11 cellular contexts compared by ENCODE assay signal in the genomic region with DNA sequence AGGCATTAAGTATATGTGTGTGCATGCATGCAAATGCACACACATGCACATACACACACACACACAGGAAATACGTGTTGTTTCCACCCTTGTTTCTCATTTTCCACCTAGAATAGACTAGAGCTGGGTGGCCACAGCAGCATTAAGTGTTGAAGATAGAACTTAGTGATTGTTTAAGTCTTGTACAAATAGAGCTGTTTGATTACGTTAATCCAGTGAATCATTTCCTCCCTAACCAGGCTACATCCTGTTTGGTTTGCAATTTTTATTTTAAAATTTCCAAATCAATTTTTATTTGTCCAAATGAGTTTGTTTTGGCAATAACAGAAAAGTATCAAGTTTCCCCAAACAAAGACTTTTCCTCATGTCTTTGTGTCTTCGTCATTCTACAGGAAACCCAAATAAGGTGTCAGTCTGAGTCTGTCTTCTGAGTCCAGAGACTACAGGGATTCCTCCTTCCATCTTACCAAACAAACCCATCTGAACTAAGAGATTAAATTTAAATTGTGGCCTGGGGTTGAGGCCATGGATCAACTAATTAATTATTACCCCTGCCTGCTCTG.
DNase-seq lines count a peak whose midpoint lies in the region; ATAC-seq and TF ChIP-seq lines count a peak whose summit lies in the region.
"Had no signal": no experiment of that assay in that cellular context is flagged by ENCODE, and none has a peak within 500 bp of the region (broad histone marks: within the 10 kb centered on the region; RNA-seq: fewer than 3 reads in every experiment).

No MANE protein-coding gene starts in this region.

- DNase-seq in EH (ENCODE audit: low read depth) (peak; percentile 93), NCI-H2029 treated with DMSO at 0.1 percent for 48 hours (lab: John Stamatoyannopoulos, UW) (peak; percentile 19), dedifferentiated amniotic fluid mesenchymal stem cell (ENCODE audit: extremely low spot score) (peak; percentile 75), osteocyte (ENCODE audit: extremely low spot score, unreplicated experiment) (no peak), NCI-H526 (lab: John Stamatoyannopoulos, UW) (no peak), hypothalamus (lab: John Stamatoyannopoulos, UW) (no peak)
- DNase-seq: activated naive CD4-positive, alpha-beta T cell treated with anti-CD3 and anti-CD28 coated beads, Interleukin-2, amount 50 U/mL, for 16 hours; NCI-H526 treated with DMSO at 0.1 percent for 48 hours; upper lobe of left lung had no signal

- H3K36me3 Mint-ChIP-seq in osteocyte (ENCODE audit: unreplicated experiment) = no peaks in the 10 kb centered on the region

- no peak for ATAC-seq in GM18511 (IDR thresholded peaks at IDR 0.05; ENCODE audit: unreplicated experiment)

- H3K9me3 Mint-ChIP-seq in osteocyte (ENCODE audit: unreplicated experiment) = peaks cover 9% of the 10 kb centered on the region

- H3K4me3 Mint-ChIP-seq in osteocyte (ENCODE audit: unreplicated experiment) = peak overlapping the region; percentile 26
- H3K4me3 Mint-ChIP-seq: neural crest cell had no signal

- no peak for TF ChIP-seq CTCF in osteocyte (IDR thresholded peaks at IDR 0.05)

- H3K27ac Mint-ChIP-seq in osteocyte (ENCODE audit: unreplicated experiment) = peak overlapping the region; percentile 78

- H3K4me1 Mint-ChIP-seq in osteocyte (ENCODE audit: unreplicated experiment) = peaks cover 29% of the 10 kb centered on the region
- H3K4me1 Mint-ChIP-seq: neural crest cell had no signal

- no peaks in the 10 kb centered on the region for H3K27me3 Mint-ChIP-seq in osteocyte (ENCODE audit: unreplicated experiment)

Comparison
In these comparisons a context has a peak if more than half of its experiments do, and no peak if none do; other contexts are left out.
1. DNase-seq: peak in EH (single experiment), NCI-H2029 treated with DMSO at 0.1 percent for 48 hours (single experiment) and dedifferentiated amniotic fluid mesenchymal stem cell (single experiment); none in osteocyte (single experiment), NCI-H526 (0 of 2) and hypothalamus (0 of 51).